ENCODE assay signal across 7 cellular contexts in the genomic region with DNA sequence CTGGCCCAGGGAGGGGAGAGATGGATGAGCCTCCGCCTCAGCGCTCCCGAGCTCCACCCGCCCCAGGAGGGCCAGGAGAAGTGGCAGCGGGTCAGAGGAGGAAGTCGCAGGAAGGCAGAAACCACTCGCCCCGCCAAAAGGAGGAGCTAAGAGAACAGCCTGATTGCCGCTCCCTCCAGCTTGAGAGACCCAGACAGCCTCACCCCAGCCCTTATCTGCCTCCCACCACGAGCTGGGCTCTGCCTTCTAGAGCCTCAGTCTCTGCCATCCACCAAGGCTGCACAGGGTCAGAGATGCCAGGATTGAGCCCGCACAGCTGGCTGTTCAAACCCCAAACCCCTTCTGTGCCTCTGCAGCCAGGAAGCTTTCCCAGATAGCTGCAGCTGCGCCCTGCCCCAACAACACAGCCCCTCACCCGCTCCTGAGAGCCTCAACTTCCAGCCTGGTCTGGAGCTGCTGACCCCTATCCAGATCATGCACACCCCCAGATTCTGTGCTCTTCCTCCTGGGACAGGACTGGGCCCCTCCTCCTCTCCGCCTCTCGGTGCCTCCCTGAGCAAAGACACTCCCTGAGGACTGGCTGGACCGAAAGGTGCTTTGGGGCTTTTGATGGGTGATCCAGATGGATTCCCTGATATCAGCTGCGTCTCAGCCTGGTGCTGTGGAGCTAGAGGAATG. TPM values are rescaled to one million over a fixed set of nuclear protein-coding genes. Genes with fewer than 3 reads are reported as not detected.
DNase-seq lines count a peak whose midpoint lies in the region; ATAC-seq, FAIRE-seq and TF ChIP-seq lines count a peak whose summit lies in the region.

No MANE protein-coding gene starts in this region.

- peaks cover 36% of the 10 kb centered on the region for H3K79me2 ChIP-seq in Loucy (ENCODE audit: insufficient read depth, low read length)

- H3K27me3 Mint-ChIP-seq in activated naive CD8-positive, alpha-beta T cell treated with anti-CD3 and anti-CD28 coated beads for 36 hours = no peaks in the 10 kb centered on the region

- DNase-seq in SKM-1 (lab: John Stamatoyannopoulos, UW; ENCODE audit: unreplicated experiment) = peak; percentile 9
- DNase-seq in activated naive CD8-positive, alpha-beta T cell treated with anti-CD3 and anti-CD28 coated beads for 36 hours = peak; percentile 69
- DNase-seq in iPS DF 6.9 (ENCODE audit: low read depth, low spot score) = no peak
- DNase-seq in small intestine = peak; percentile 90

- H3K4me1 Mint-ChIP-seq in activated naive CD8-positive, alpha-beta T cell treated with anti-CD3 and anti-CD28 coated beads for 36 hours = peaks cover 36% of the 10 kb centered on the region

- H3K27ac ChIP-seq in iPS DF 6.9 (ENCODE audit: low read length) (no peak overlapping the region), small intestine (ENCODE audit: low read depth in 1 of 2, low read length in 1 of 2) (peak overlapping the region; percentile 73 to 77)

- no peak overlapping the region for H2AFZ ChIP-seq in Loucy (ENCODE audit: low read length)

- no peak for FAIRE-seq in small intestine (lab: Jason Lieb, UNC)

- H3K36me3 Mint-ChIP-seq in activated naive CD8-positive, alpha-beta T cell treated with anti-CD3 and anti-CD28 coated beads for 36 hours = peaks cover 7% of the 10 kb centered on the region

- H3K4me2 ChIP-seq in Loucy (ENCODE audit: low read depth, low read length, poor library complexity, severe bottlenecking) = peak overlapping the region; percentile 72

- H4K20me1 ChIP-seq in Loucy (ENCODE audit: insufficient read depth, low read length, poor library complexity, severe bottlenecking) = peaks cover 27% of the 10 kb centered on the region

- H3K9ac ChIP-seq in Loucy (ENCODE audit: low read depth, low read length, poor library complexity, severe bottlenecking) = peak overlapping the region; percentile 93

- no peaks in the 10 kb centered on the region for H3K9me3 ChIP-seq in Loucy (ENCODE audit: insufficient read depth, low read depth, low read length)
- no peaks in the 10 kb centered on the region for H3K9me3 ChIP-seq in iPS DF 6.9 (ENCODE audit: control insufficient read depth, insufficient read depth, low read length)
- no peaks in the 10 kb centered on the region for H3K9me3 ChIP-seq in small intestine (ENCODE audit: control insufficient read depth, low read depth)

- peaks cover 7% of the 10 kb centered on the region; the same call in 1 of the 2 replicates for H3F3A ChIP-seq in Loucy (ENCODE audit: low read depth)

- H3K27me3 ChIP-seq in Loucy (ENCODE audit: insufficient read depth, low read length, poor library complexity, severe bottlenecking) (no peaks in the 10 kb centered on the region), iPS DF 6.9 (ENCODE audit: control insufficient read depth, insufficient read depth, low read length) (peaks cover 3% of the 10 kb centered on the region; the same call in 1 of the 2 replicates), small intestine (ENCODE audit: control insufficient read depth in 2 of 2, insufficient read depth in 2 of 2, low read length in 2 of 2) (no peaks in the 10 kb centered on the region)

- peak overlapping the region; percentile 83 for H3K27ac Mint-ChIP-seq in activated naive CD8-positive, alpha-beta T cell treated with anti-CD3 and anti-CD28 coated beads for 36 hours

- H3K4me1 ChIP-seq in Loucy (ENCODE audit: insufficient read depth, low read length, poor library complexity, severe bottlenecking) (peaks cover 37% of the 10 kb centered on the region), iPS DF 6.9 (ENCODE audit: control insufficient read depth, insufficient read depth, low read length) (no peaks in the 10 kb centered on the region), small intestine (ENCODE audit: control insufficient read depth in 2 of 2, insufficient read depth in 1 of 2, low read depth in 1 of 2, low read length in 1 of 2) (peaks cover 0 to 7% of the 10 kb centered on the region in 2 donors)

- peak; percentile 86 for TF ChIP-seq POLR2A in GM18526 (IDR thresholded peaks at IDR 0.05; ENCODE audit: extremely low read depth, insufficient read length)

- TF ChIP-seq CTCF in Loucy (conservative IDR thresholded peaks at IDR 0.05; ENCODE audit: low read length) = no peak

- no peaks in the 10 kb centered on the region for H3K36me3 ChIP-seq in Loucy (ENCODE audit: insufficient read depth, low read length)
- H3K36me3 ChIP-seq in iPS DF 6.9 (ENCODE audit: control insufficient read depth, insufficient read depth, low read length) = no peaks in the 10 kb centered on the region
- H3K36me3 ChIP-seq in small intestine (ENCODE audit: control insufficient read depth in 2 of 2, insufficient read depth in 2 of 2, low read length in 2 of 2) = no peaks in the 10 kb centered on the region

- H3K9me3 Mint-ChIP-seq in activated naive CD8-positive, alpha-beta T cell treated with anti-CD3 and anti-CD28 coated beads for 36 hours = no peaks in the 10 kb centered on the region

- peak overlapping the region; percentile 84 for H3K4me3 Mint-ChIP-seq in activated naive CD8-positive, alpha-beta T cell treated with anti-CD3 and anti-CD28 coated beads for 36 hours

- ATAC-seq in HG03196 (IDR thresholded peaks at IDR 0.05; ENCODE audit: unreplicated experiment) = no peak

- WGBS in iPS DF 6.9 (ENCODE audit: insufficient coverage, insufficient read length) = no CpG with 5 or more reads among the region's 17 CpGs
- 7 to 15% (median 12%) methylated on average over 12 to 17 of the region's 17 CpGs for WGBS in small intestine, 3 donors

- no peaks in the 10 kb centered on the region for H3K9me2 ChIP-seq in Loucy (replicated peaks; ENCODE audit: low read depth, low read length)

- peak overlapping the region; percentile 93 for H3K4me3 ChIP-seq in Loucy (ENCODE audit: low read length, poor library complexity, severe bottlenecking)
- peak overlapping the region; percentile 2; the same call in 1 of the 2 replicates for H3K4me3 ChIP-seq in iPS DF 6.9 (ENCODE audit: low read length)
- H3K4me3 ChIP-seq in small intestine (ENCODE audit: low read depth in 1 of 2, low read length in 2 of 2) = peak overlapping the region; percentile 74 to 82

RNA-seq across cellular contexts. Expression of a gene that starts 1.0 kb away (rescaled TPM):
- 10 to 100 TPM; 85.7 to 89.9 TPM for total RNA-seq in activated naive CD8-positive, alpha-beta T cell treated with anti-CD3 and anti-CD28 coated beads for 36 hours
- polyA plus RNA-seq in small intestine = 10 to 100 TPM in 2 of 3 donors, 1 to 10 TPM in 1; 5.8 to 30.6 (median 18.1) TPM

RNA-seq across cellular contexts. Expression of a gene that starts 49.0 kb away (rescaled TPM):
- under 1 TPM; 0.45 to 0.54 TPM for total RNA-seq in activated naive CD8-positive, alpha-beta T cell treated with anti-CD3 and anti-CD28 coated beads for 36 hours
- polyA plus RNA-seq in small intestine = 1 to 10 TPM in 2 of 3 donors, not detected in 1; 2.2 to 3.2 TPM

Comparison
In these comparisons a context has a peak if more than half of its experiments do, and no peak if none do; other contexts are left out.
1. H3K4me3 ChIP-seq: peak in every context shown above with its lines; median percentile 93 in Loucy; 78 in small intestine; 2 in iPS DF 6.9.